Comparison of ENCODE assay signal across 8 cellular contexts in genomic region chr12:121257704-121258449, GRCh38.
DNase-seq lines count a peak whose midpoint lies in the region; ATAC-seq, FAIRE-seq and TF ChIP-seq lines count a peak whose summit lies in the region.
"Not testable (repeated sequence)": the region's sequence is repeated elsewhere in the genome, so short reads cannot be mapped to it uniquely, and the experiment has no call there.

No MANE protein-coding gene starts in this region.

- not testable (repeated sequence) for H3K4me3 ChIP-seq in GM12865 (ENCODE audit: low read depth, low read length); HEK293 (ENCODE audit: low read depth, low read length)

- TF ChIP-seq CTCF in GM12865 (IDR thresholded peaks at IDR 0.05; ENCODE audit: insufficient read depth, low read depth, low read length, missing control alignments); HEK293 (tag by site-specific recombination; IDR thresholded peaks at IDR 0.05): not testable (repeated sequence)

- H3K4me1 ChIP-seq in HEK293 (ENCODE audit: control insufficient read depth, insufficient read depth, low read length): not testable (repeated sequence)

- POLR2A ChIA-PET in HEK293 (lab: Yijun Ruan, JAX): not testable (repeated sequence)

- CTCF ChIA-PET in HEK293 (lab: Yijun Ruan, JAX): interaction anchor here (0.7 kb wide), 2 partner anchors 77 to 198 kb away, joined by 3 to 4 read pairs; no protein-coding TSS in a partner anchor

- H3K9me3 ChIP-seq in HEK293 (ENCODE audit: control insufficient read depth, insufficient read depth, low read depth, low read length): not testable (repeated sequence)

- peak; percentile 77 for FAIRE-seq in GM18507 (lab: Jason Lieb, UNC)

- ATAC-seq in HG03378 (IDR thresholded peaks at IDR 0.05; ENCODE audit: unreplicated experiment): peak; percentile 42

- not testable (repeated sequence) for H3K27ac ChIP-seq in HEK293 (ENCODE audit: extremely low read depth, low read depth, low read length); caudate nucleus (ENCODE audit: low read depth, low read length)

- DNase-seq in GM12865 (ENCODE audit: low read depth) (peak; percentile 72), NOMO-1 (lab: John Stamatoyannopoulos, UW; ENCODE audit: unreplicated experiment in 2 of 2) (peak; percentile 41 to 58), caudate nucleus (lab: John Stamatoyannopoulos, UW) (peak in 35 of 61 donors; percentile 3 to 88 (median 39)), left kidney (ENCODE audit: low read depth, low spot score) (peak; percentile 97), putamen (ENCODE audit: low spot score) (peak; percentile 80)
- DNase-seq in GM18507 (ENCODE audit: extremely low spot score, insufficient read length, low read depth): not testable (repeated sequence)

- peaks cover 29 to 53% of the 10 kb centered on the region in 2 experiments for H3K36me3 ChIP-seq in HEK293 (ENCODE audit: control insufficient read depth in 2 of 2, insufficient read depth in 1 of 2, low read length in 2 of 2)

TF ChIP-seq in HEK293, 187 proteins besides CTCF, POLR2A, EP300 and RAD21:
- 0 out of 2 replicates have a peak, but pooled peaks have one; percentile 34 for TF ChIP-seq EGR2 (tag by site-specific recombination; IDR thresholded peaks at IDR 0.05; ENCODE audit: low read depth)
